Comparison of ENCODE assay signal across 15 cellular contexts in the genomic region with DNA sequence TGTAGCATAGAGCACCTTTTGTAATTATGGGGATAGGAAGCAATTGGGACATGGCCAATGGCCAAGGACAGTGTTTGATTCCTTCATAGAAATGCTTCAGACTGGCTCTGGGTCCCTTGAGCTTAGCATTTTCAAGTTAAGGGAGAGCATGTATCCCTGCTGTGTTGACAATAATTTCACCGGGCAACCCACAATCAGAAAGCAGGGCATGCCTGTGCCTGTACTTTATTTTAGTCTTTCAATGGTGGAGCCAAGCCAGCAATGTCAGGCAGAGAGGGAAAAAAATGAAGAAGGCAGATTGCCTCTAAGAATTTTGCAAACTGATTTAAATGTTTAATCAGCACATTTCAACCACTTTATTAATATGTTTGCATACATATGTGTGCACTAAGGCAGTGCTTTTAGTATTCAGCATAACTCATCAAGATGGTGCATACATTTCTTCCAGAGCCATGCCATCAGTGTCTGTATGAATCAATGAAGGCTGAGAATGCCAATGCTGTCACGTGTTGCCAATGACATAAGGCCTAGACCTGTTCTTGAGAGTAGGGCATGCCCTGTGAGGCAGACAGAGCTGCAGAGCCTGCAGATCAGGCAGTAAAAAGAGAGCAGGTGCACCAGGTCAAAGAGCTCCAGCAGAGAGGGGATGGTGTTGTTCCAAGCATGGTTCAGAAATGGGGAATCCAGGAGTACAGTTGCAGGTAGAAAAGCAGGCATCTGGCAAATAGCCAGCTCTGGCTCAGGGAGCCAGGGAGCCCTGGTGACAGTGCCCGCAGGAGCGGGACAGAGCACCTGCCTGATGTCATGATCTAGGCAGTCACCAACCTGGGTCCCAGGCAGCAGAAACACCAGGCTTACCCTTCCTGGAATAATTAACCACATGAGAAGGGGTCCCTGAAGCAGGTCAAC.
DNase-seq lines count a peak whose midpoint lies in the region; ATAC-seq, FAIRE-seq and TF ChIP-seq lines count a peak whose summit lies in the region.
"Had no signal": no experiment of that assay in that cellular context is flagged by ENCODE, and none has a peak within 500 bp of the region (broad histone marks: within the 10 kb centered on the region; RNA-seq: fewer than 3 reads in every experiment).

No MANE protein-coding gene starts in this region.

- H4K20me1 ChIP-seq in HepG2 (ENCODE audit: insufficient read depth, low read length), result no peaks in the 10 kb centered on the region
- H4K20me1 ChIP-seq: BLaER1 had no signal

- FAIRE-seq in HepG2 (lab: Jason Lieb, UNC), result no peak
- FAIRE-seq: GM12891 had no signal

- no peak overlapping the region for H2AFZ ChIP-seq in HepG2 (ENCODE audit: low read length)
- H2AFZ ChIP-seq: hepatocyte had no signal

- no peak for TF ChIP-seq RAD21 in HepG2 (CRISPR knock-in tag; IDR thresholded peaks at IDR 0.05)

- H3K27me3 ChIP-seq in RWPE2 (ENCODE audit: insufficient read depth, poor library complexity, severe bottlenecking) (no peaks in the 10 kb centered on the region), HepG2 (ENCODE audit: control insufficient read depth in 1 of 2, insufficient read depth in 2 of 2, low read length in 2 of 2) (no peaks in the 10 kb centered on the region)
- H3K27me3 ChIP-seq: BLaER1, hepatocyte, Peyer's patch had no signal

- H3K4me1 Mint-ChIP-seq in activated CD4-positive, alpha-beta memory T cell treated with anti-CD3 and anti-CD28 coated beads, Interleukin-2, amount 10 ng/mL, durations not matched to agents 7 days and 5 days, result no peaks in the 10 kb centered on the region
- H3K4me1 Mint-ChIP-seq: activated CD4-positive, alpha-beta T cell treated with anti-CD3 and anti-CD28 coated beads for 36 hours had no signal

- peak; percentile 79 for ATAC-seq in RWPE2 (ENCODE audit: low read depth)
- no peak for ATAC-seq in HepG2
- no peak for ATAC-seq in HG02763 (IDR thresholded peaks at IDR 0.05; ENCODE audit: unreplicated experiment)
- no peak for ATAC-seq in GM19324 (IDR thresholded peaks at IDR 0.05; ENCODE audit: low FRiP score, unreplicated experiment)
- ATAC-seq in HG03354 (IDR thresholded peaks at IDR 0.05; ENCODE audit: poor library complexity, severe bottlenecking, unreplicated experiment), result no peak
- ATAC-seq: activated CD4-positive, alpha-beta T cell treated with anti-CD3 and anti-CD28 coated beads for 36 hours; activated T-cell treated with anti-CD3 and anti-CD28 coated beads, Interleukin-2, amount 50 U/mL, for 72 hours had no signal

- intact Hi-C loops in HepG2 (cut with micrococcal nuclease; ENCODE audit: unreplicated experiment), result no loop called here

- no peak overlapping the region for H3K4me2 ChIP-seq in HepG2 (ENCODE audit: low read depth, low read length)
- H3K4me2 ChIP-seq: BLaER1, hepatocyte had no signal

- H3K27me3 Mint-ChIP-seq in activated CD4-positive, alpha-beta memory T cell treated with anti-CD3 and anti-CD28 coated beads, Interleukin-2, amount 10 ng/mL, durations not matched to agents 7 days and 5 days, result no peaks in the 10 kb centered on the region
- H3K27me3 Mint-ChIP-seq: activated CD4-positive, alpha-beta T cell treated with anti-CD3 and anti-CD28 coated beads for 36 hours had no signal

- BruUV-seq in HepG2 (replicated peaks; lab: Mats Ljungman, UMichigan), result no TSS peak

- no peaks in the 10 kb centered on the region for H3K79me2 ChIP-seq in HepG2 (ENCODE audit: insufficient read depth, low read length)
- H3K79me2 ChIP-seq: hepatocyte had no signal

- TF ChIP-seq EP300 in HepG2 (IDR thresholded peaks at IDR 0.05; ENCODE audit: low read depth in 2 of 2, low read length in 2 of 2), result no peak
- TF ChIP-seq EP300 in HepG2 (CRISPR knock-in tag; IDR thresholded peaks at IDR 0.05; ENCODE audit: borderline replicate concordance), result no peak

- H3K36me3 ChIP-seq in RWPE2 (ENCODE audit: low read depth) (no peaks in the 10 kb centered on the region), HepG2 (replicated peaks in 1 of 2; ENCODE audit: control insufficient read depth in 1 of 2, insufficient read depth in 2 of 2, low read length in 2 of 2) (no peaks in the 10 kb centered on the region)
- H3K36me3 ChIP-seq: BLaER1, Peyer's patch had no signal

- in situ Hi-C loops in HepG2 (cut with HindIII; ENCODE audit: extremely low pct_ligation_motif_present, low pct_unique_long_range_greater_than_20kb), result no loop called here

- peaks cover 22% of the 10 kb centered on the region for H3K9me3 Mint-ChIP-seq in activated CD4-positive, alpha-beta memory T cell treated with anti-CD3 and anti-CD28 coated beads, Interleukin-2, amount 10 ng/mL, durations not matched to agents 7 days and 5 days

- TF ChIP-seq POLR2A in HepG2 (IDR thresholded peaks at IDR 0.05; ENCODE audit: insufficient read depth in 1 of 2, low read depth in 2 of 2, low read length in 2 of 2), result no peak

- H3K4me3 ChIP-seq in RWPE2 (ENCODE audit: severe bottlenecking), result no peak overlapping the region
- no peak overlapping the region for H3K4me3 ChIP-seq in HepG2 (replicated peaks in 1 of 3; ENCODE audit: insufficient read depth in 1 of 3, low read depth in 2 of 3, low read length in 3 of 3)
- H3K4me3 ChIP-seq: BLaER1, hepatocyte, Peyer's patch had no signal

- no peak overlapping the region for H3K9ac ChIP-seq in HepG2 (ENCODE audit: insufficient read depth, low read depth, low read length)
- H3K9ac ChIP-seq: BLaER1 had no signal

- H3K27ac ChIP-seq in RWPE2 (ENCODE audit: poor library complexity, severe bottlenecking) (no peak overlapping the region), HepG2 (ENCODE audit: extremely low read length, insufficient read depth, low read length) (no peak overlapping the region)
- H3K27ac ChIP-seq: BLaER1, hepatocyte, Peyer's patch had no signal

- no peak overlapping the region for H3K4me3 Mint-ChIP-seq in activated CD4-positive, alpha-beta memory T cell treated with anti-CD3 and anti-CD28 coated beads, Interleukin-2, amount 10 ng/mL, durations not matched to agents 7 days and 5 days
- H3K4me3 Mint-ChIP-seq: activated CD4-positive, alpha-beta T cell treated with anti-CD3 and anti-CD28 coated beads for 36 hours; activated T-cell treated with anti-CD3 and anti-CD28 coated beads, Interleukin-2, amount 50 U/mL, for 72 hours; HFFc6 had no signal

- H3K9me3 ChIP-seq in RWPE2 (ENCODE audit: severe bottlenecking), result no peaks in the 10 kb centered on the region
- H3K9me3 ChIP-seq in HepG2 (ENCODE audit: low read length), result peaks cover 83% of the 10 kb centered on the region
- H3K9me3 ChIP-seq: BLaER1, Peyer's patch had no signal

- CTCF ChIA-PET in HepG2 (lab: Yijun Ruan, JAX; ENCODE audit: low intra/inter-chr PET ratio, low total read pairs), result no interaction called here
- CTCF ChIA-PET in activated CD4-positive, alpha-beta memory T cell treated with anti-CD3 and anti-CD28 coated beads, Interleukin-2, amount 10 ng/mL, durations not matched to agents 7 days and 5 days (lab: Charles Lee), result no interaction called here

- 0% methylated on average over 2 of the region's 4 CpGs for WGBS in HepG2 (ENCODE audit: low lambda C conversion rate)

- POLR2A ChIA-PET in HepG2 (lab: Yijun Ruan, JAX), result no interaction called here
- POLR2A ChIA-PET in activated CD4-positive, alpha-beta memory T cell treated with anti-CD3 and anti-CD28 coated beads, Interleukin-2, amount 10 ng/mL, durations not matched to agents 7 days and 5 days (lab: Charles Lee), result no interaction called here

- no peaks in the 10 kb centered on the region for H3K4me1 ChIP-seq in RWPE2 (ENCODE audit: insufficient read depth, poor library complexity, severe bottlenecking)
- no peaks in the 10 kb centered on the region for H3K4me1 ChIP-seq in HepG2 (ENCODE audit: insufficient read depth, low read length)
- H3K4me1 ChIP-seq: BLaER1, Peyer's patch had no signal

- H3K36me3 Mint-ChIP-seq in activated CD4-positive, alpha-beta memory T cell treated with anti-CD3 and anti-CD28 coated beads, Interleukin-2, amount 10 ng/mL, durations not matched to agents 7 days and 5 days (ENCODE audit: low read depth), result no peaks in the 10 kb centered on the region

- H3K27ac Mint-ChIP-seq in activated CD4-positive, alpha-beta memory T cell treated with anti-CD3 and anti-CD28 coated beads, Interleukin-2, amount 10 ng/mL, durations not matched to agents 7 days and 5 days, result no peak overlapping the region
- H3K27ac Mint-ChIP-seq: activated CD4-positive, alpha-beta T cell treated with anti-CD3 and anti-CD28 coated beads for 36 hours; activated T-cell treated with anti-CD3 and anti-CD28 coated beads, Interleukin-2, amount 50 U/mL, for 72 hours; HFFc6 had no signal

- no peak for TF ChIP-seq CTCF in RWPE2 (IDR thresholded peaks at IDR 0.05; ENCODE audit: poor library complexity, severe bottlenecking)
- TF ChIP-seq CTCF in HepG2 (CRISPR knock-in tag; IDR thresholded peaks at IDR 0.05), result no peak

- DNase-seq in DMS53 treated with DMSO at 0.1 percent for 48 hours (lab: John Stamatoyannopoulos, UW; ENCODE audit: unreplicated experiment) (peak; percentile 24), NCI-H2081 (lab: John Stamatoyannopoulos, UW) (peak; percentile 68 to 88), RWPE2 (ENCODE audit: low spot score) (no peak), HepG2 (ENCODE audit: low spot score) (no peak)
- DNase-seq in activated CD4-positive, alpha-beta memory T cell treated with anti-CD3 and anti-CD28 coated beads, Interleukin-2, amount 10 ng/mL, durations not matched to agents 7 days and 5 days, result no peak
- DNase-seq: activated CD4-positive, alpha-beta T cell treated with anti-CD3 and anti-CD28 coated beads for 36 hours; activated T-cell treated with anti-CD3 and anti-CD28 coated beads, Interleukin-2, amount 50 U/mL, for 72 hours; HFFc6; Peyer's patch had no signal

Comparison
In these comparisons a context has a peak if more than half of its experiments do, and no peak if none do; other contexts are left out.
1. DNase-seq: peak in DMS53 treated with DMSO at 0.1 percent for 48 hours (single experiment) and NCI-H2081 (2 of 2); none in RWPE2 (single experiment), HepG2 (single experiment) and activated CD4-positive, alpha-beta memory T cell treated with anti-CD3 and anti-CD28 coated beads, Interleukin-2, amount 10 ng/mL, durations not matched to agents 7 days and 5 days (single experiment).